ENCODE assay signal across 26 cellular contexts in genomic region chr9:94997727-94998126, GRCh38.
DNase-seq lines count a peak whose midpoint lies in the region; ATAC-seq and TF ChIP-seq lines count a peak whose summit lies in the region.
"Had no signal": no experiment of that assay in that cellular context is flagged by ENCODE, and none has a peak within 500 bp of the region (broad histone marks: within the 10 kb centered on the region; RNA-seq: fewer than 3 reads in every experiment).

No MANE protein-coding gene starts in this region.

- H3K27me3 ChIP-seq in heart left ventricle, result peaks cover 0 to 3% (median 0%) of the 10 kb centered on the region in 9 donors
- no peaks in the 10 kb centered on the region for H3K27me3 ChIP-seq in esophagus muscularis mucosa
- no peaks in the 10 kb centered on the region for H3K27me3 ChIP-seq in prostate gland (replicated peaks; ENCODE audit: insufficient read depth)
- H3K27me3 ChIP-seq in uterus, result no peaks in the 10 kb centered on the region
- H3K27me3 ChIP-seq: Peyer's patch, SJSA1 had no signal

- DNase-seq in heart left ventricle (no peak), Right ventricle myocardium superior (no peak), esophagus muscularis mucosa (ENCODE audit: extremely low spot score) (no peak), prostate gland (ENCODE audit: low spot score) (no peak), uterus (no peak), NCI-H2227 treated with DMSO at 0.1 percent for 48 hours (lab: John Stamatoyannopoulos, UW) (no peak)
- DNase-seq: Caco-2; CD4-positive, alpha-beta memory T cell; DMS 273 treated with DMSO at 0.1 percent for 48 hours; DMS79 treated with DMSO at 0.1 percent for 48 hours; GOT3; NCI-H1105; NCI-H146; NCI-H2029; NCI-H345; NCI-H524; NCI-H774; NK-92 treated with Interleukin-12 subunit alpha and Interleukin-12 subunit beta, amount 100 ng/mL, for 24 hours; Peyer's patch had no signal

- no peak for TF ChIP-seq POLR2A in heart left ventricle (IDR thresholded peaks at IDR 0.05)
- TF ChIP-seq POLR2A in esophagus muscularis mucosa (IDR thresholded peaks at IDR 0.05; ENCODE audit: low read depth), result no peak
- TF ChIP-seq POLR2A in prostate gland (IDR thresholded peaks at IDR 0.05), result no peak
- TF ChIP-seq POLR2A in uterus (IDR thresholded peaks at IDR 0.05), result no peak

- intact Hi-C loops in heart left ventricle (cut with DNase I) (loop anchor here in 6 of 10 donors (5.0 to 10.0 kb wide), 3 partner anchors 45 to 115 kb away; no protein-coding TSS in a partner anchor), Right ventricle myocardium superior (cut with DNase I) (no loop called here), esophagus muscularis mucosa (cut with DNase I) (no loop called here), prostate gland (cut with DNase I) (loop anchor here (5.0 kb wide), 1 partner anchor 170 kb away; no protein-coding TSS in a partner anchor), uterus (cut with DNase I; ENCODE audit: low total_unique reads) (no loop called here)

- H3K4me1 ChIP-seq in heart left ventricle (peaks cover 0 to 51% (median 32%) of the 10 kb centered on the region in 12 donors), esophagus muscularis mucosa (peaks cover 29 to 64% (median 57%) of the 10 kb centered on the region in 4 donors), prostate gland (replicated peaks) (no peaks in the 10 kb centered on the region), uterus (peaks cover 0 to 18% of the 10 kb centered on the region in 2 donors)
- H3K4me1 ChIP-seq: Peyer's patch had no signal

- WGBS in heart left ventricle, 4 donors, result 96 to 99% (median 97%) methylated on average over 5 of the region's 5 CpGs
- WGBS in esophagus muscularis mucosa, result 98% methylated on average over 5 of the region's 5 CpGs
- 97% methylated on average over 5 of the region's 5 CpGs for WGBS in prostate gland

- TF ChIP-seq CTCF in heart left ventricle (IDR thresholded peaks at IDR 0.05), result no peak
- TF ChIP-seq CTCF in esophagus muscularis mucosa (IDR thresholded peaks at IDR 0.05), result no peak
- no peak for TF ChIP-seq CTCF in prostate gland (IDR thresholded peaks at IDR 0.05)
- TF ChIP-seq CTCF in uterus (IDR thresholded peaks at IDR 0.05), result no peak

- ATAC-seq in heart left ventricle (no peak), Right ventricle myocardium superior (ENCODE audit: poor library complexity) (no peak), GM21381 (IDR thresholded peaks at IDR 0.05; ENCODE audit: unreplicated experiment) (no peak), GM18909 (IDR thresholded peaks at IDR 0.05; ENCODE audit: poor library complexity, unreplicated experiment) (no peak)
- ATAC-seq: GM12878, HCT116 had no signal

- H3K27ac ChIP-seq in heart left ventricle, result peak overlapping the region in 8 of 12 donors; percentile 41 to 88 (median 81)
- peak overlapping the region; percentile 75 to 82 (median 80) for H3K27ac ChIP-seq in esophagus muscularis mucosa (replicated peaks in 1 of 4)
- H3K27ac ChIP-seq in prostate gland, result peak overlapping the region; percentile 5 to 94
- H3K27ac ChIP-seq in uterus, result peak overlapping the region; percentile 100
- H3K27ac ChIP-seq: BLaER1 treated with 17β-estradiol and CSF1 and Interleukin-3, amounts not matched to agents 10 nM and 100 nM; KMS-11; SJSA1 had no signal

- no peaks in the 10 kb centered on the region for H3K36me3 ChIP-seq in heart left ventricle
- no peaks in the 10 kb centered on the region for H3K36me3 ChIP-seq in esophagus muscularis mucosa
- no peaks in the 10 kb centered on the region for H3K36me3 ChIP-seq in prostate gland
- H3K36me3 ChIP-seq in uterus, result no peaks in the 10 kb centered on the region
- H3K36me3 ChIP-seq: BLaER1 treated with 17β-estradiol and CSF1 and Interleukin-3, amounts not matched to agents 10 nM and 100 nM; Peyer's patch; SJSA1 had no signal

- no peak for TF ChIP-seq EP300 in esophagus muscularis mucosa (IDR thresholded peaks at IDR 0.05)

- no peak overlapping the region for H3K4me3 ChIP-seq in heart left ventricle
- H3K4me3 ChIP-seq in esophagus muscularis mucosa, result no peak overlapping the region
- no peak overlapping the region for H3K4me3 ChIP-seq in prostate gland
- no peak overlapping the region for H3K4me3 ChIP-seq in uterus
- H3K4me3 ChIP-seq: BLaER1 treated with 17β-estradiol and CSF1 and Interleukin-3, amounts not matched to agents 10 nM and 100 nM; GM12878; Peyer's patch; SJSA1 had no signal

- H3K9me3 ChIP-seq in heart left ventricle, result no peaks in the 10 kb centered on the region
- no peaks in the 10 kb centered on the region for H3K9me3 ChIP-seq in esophagus muscularis mucosa
- H3K9me3 ChIP-seq in prostate gland, result no peaks in the 10 kb centered on the region
- no peaks in the 10 kb centered on the region for H3K9me3 ChIP-seq in uterus
- H3K9me3 ChIP-seq: BLaER1 treated with 17β-estradiol and CSF1 and Interleukin-3, amounts not matched to agents 10 nM and 100 nM; Caco-2; Peyer's patch; SJSA1 had no signal

Comparison
In these comparisons a context has a peak if more than half of its experiments do, and no peak if none do; other contexts are left out.
1. intact Hi-C loops: an anchor here in heart left ventricle (5.0 to 10.0 kb wide) and prostate gland (5.0 kb wide); none called in Right ventricle myocardium superior, esophagus muscularis mucosa and uterus.
2. H3K27ac ChIP-seq: peak in every context shown above with its lines; median percentile 100 in uterus; 81 in heart left ventricle; 80 in esophagus muscularis mucosa; 50 in prostate gland.